ENCODE assay signal across 10 cellular contexts in the genomic region with DNA sequence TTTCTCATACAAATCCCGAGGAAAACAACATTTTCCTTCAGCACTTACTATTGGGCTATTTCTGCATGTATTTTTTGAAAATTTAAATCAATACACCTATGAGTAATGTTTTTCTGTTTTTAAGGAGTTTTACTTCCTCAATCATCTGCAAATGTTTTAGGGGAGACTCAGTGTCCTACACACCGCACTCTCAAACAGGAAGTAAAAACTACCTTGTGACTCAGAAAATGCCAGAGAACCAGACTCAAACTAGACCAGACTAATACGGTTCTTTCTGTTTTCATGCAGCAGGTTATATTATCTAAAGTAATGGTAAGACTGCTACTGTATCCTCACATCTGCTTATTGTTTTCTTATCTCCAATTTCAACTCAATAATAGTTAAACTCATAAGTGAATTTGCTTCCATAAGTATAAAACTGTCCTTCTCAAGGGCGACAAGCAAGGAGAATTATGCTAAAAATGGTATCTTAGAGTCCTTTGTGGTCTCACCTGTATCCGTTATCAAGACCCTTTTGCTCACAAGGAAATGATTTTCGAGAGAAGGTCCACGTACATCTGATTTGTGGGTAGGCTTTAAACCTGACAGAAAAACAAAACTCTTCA. TPM values are rescaled to one million over a fixed set of nuclear protein-coding genes. Genes with fewer than 3 reads are reported as not detected.
DNase-seq lines count a peak whose midpoint lies in the region; ATAC-seq and TF ChIP-seq lines count a peak whose summit lies in the region.
"Had no signal": no experiment of that assay in that cellular context is flagged by ENCODE, and none has a peak within 500 bp of the region (broad histone marks: within the 10 kb centered on the region; RNA-seq: fewer than 3 reads in every experiment).

No MANE protein-coding gene starts in this region.

- H2BK120ac ChIP-seq in H9 (ENCODE audit: low read depth, low read length, poor library complexity, severe bottlenecking) = no peak overlapping the region

- peaks cover 0 to 5% (median 0%) of the 10 kb centered on the region in 3 experiments; a peak in 1 of 7 replicates for H3K36me3 Mint-ChIP-seq in H9 (ENCODE audit: insufficient read depth in 1 of 3, low read depth in 3 of 3)

- H3K56ac ChIP-seq in H9 (ENCODE audit: insufficient read length, low read depth, low read length) = no peak overlapping the region

- H4K20me1 ChIP-seq in smooth muscle cell (ENCODE audit: low read depth) (no peaks in the 10 kb centered on the region), H9 (ENCODE audit: control insufficient read depth, insufficient read depth, insufficient read length) (no peaks in the 10 kb centered on the region)

- no peak overlapping the region for H3K4me3 ChIP-seq in smooth muscle cell
- no peak overlapping the region for H3K4me3 ChIP-seq in left lung

- no peak overlapping the region for H2BK12ac ChIP-seq in H9 (ENCODE audit: insufficient read length, low read depth, low read length)

- H4K8ac ChIP-seq in H9 (replicated peaks; ENCODE audit: insufficient read length, low read depth, low read length) = no peak overlapping the region

- no peak overlapping the region for H3K23ac ChIP-seq in H9 (ENCODE audit: insufficient read length, low read depth, low read length)

- H3K4me2 ChIP-seq in smooth muscle cell = no peak overlapping the region
- H3K4me2 ChIP-seq in H9 (ENCODE audit: insufficient read depth, insufficient read length, low read length) = no peak overlapping the region

- H3K79me2 ChIP-seq in smooth muscle cell (ENCODE audit: low read depth) (no peaks in the 10 kb centered on the region), H9 (ENCODE audit: insufficient read depth, low read length) (no peaks in the 10 kb centered on the region; the same call in 1 of the 2 replicates)

- no peak overlapping the region for H3K14ac ChIP-seq in H9 (ENCODE audit: insufficient read depth, low read length)

- peaks cover 22% of the 10 kb centered on the region for H3K27me3 ChIP-seq in smooth muscle cell (ENCODE audit: low read depth)
- H3K27me3 ChIP-seq in H9 (ENCODE audit: insufficient read depth, low read length) = no peaks in the 10 kb centered on the region
- peaks cover 0 to 24% of the 10 kb centered on the region in 2 donors for H3K27me3 ChIP-seq in left lung

- no peak overlapping the region for H3K18ac ChIP-seq in H9 (ENCODE audit: insufficient read length, low read depth, low read length)

- H3K9ac ChIP-seq in smooth muscle cell (ENCODE audit: low read depth) (no peak overlapping the region), H9 (ENCODE audit: extremely low read depth, insufficient read length, low read length) (no peak overlapping the region)

- H3K4me1 ChIP-seq in smooth muscle cell (ENCODE audit: low read depth) = peaks cover 12% of the 10 kb centered on the region
- peaks cover 8% of the 10 kb centered on the region for H3K4me1 ChIP-seq in H9 (ENCODE audit: insufficient read depth, low read length)
- H3K4me1 ChIP-seq in left lung = peaks cover 0 to 9% of the 10 kb centered on the region in 2 donors

- H2BK15ac ChIP-seq in H9 (ENCODE audit: low read depth, low read length) = no peak overlapping the region

- H3K4me1 Mint-ChIP-seq in H9 = peaks cover 30 to 40% of the 10 kb centered on the region in 2 experiments

- no peaks in the 10 kb centered on the region for H3F3A ChIP-seq in smooth muscle cell (ENCODE audit: low read depth)

- H3K27ac ChIP-seq in smooth muscle cell (ENCODE audit: low read depth) (peak overlapping the region; percentile 74), H9 (ENCODE audit: insufficient read length, low read depth, low read length) (no peak overlapping the region), left lung (no peak overlapping the region)
- H3K27ac ChIP-seq: 22Rv1 had no signal

- WGBS in smooth muscle cell (ENCODE audit: low lambda C conversion rate) = 76% methylated on average over 7 of the region's 7 CpGs
- no CpG with 5 or more reads among the region's 7 CpGs for WGBS in H9 (ENCODE audit: extremely low coverage, insufficient read length, low lambda C conversion rate)

- H3K79me1 ChIP-seq in H9 (ENCODE audit: insufficient read depth, low read depth, low read length, poor library complexity, severe bottlenecking) = no peaks in the 10 kb centered on the region

- no peak overlapping the region for H2BK5ac ChIP-seq in H9 (ENCODE audit: insufficient read length, low read length)

- intact Hi-C loops in left lung (cut with DNase I) = no loop called here

- no peak overlapping the region for H2AK5ac ChIP-seq in H9 (ENCODE audit: insufficient read length, low read length)

- no peak overlapping the region for H3T11ph ChIP-seq in H9 (ENCODE audit: low read length)

- H4K91ac ChIP-seq in H9 (ENCODE audit: insufficient read length, low read depth, low read length) = no peak overlapping the region

- H3K4me3 Mint-ChIP-seq in H9 = no peak overlapping the region
- H3K4me3 Mint-ChIP-seq: dendritic cell treated with granulocyte-macrophage colony-stimulating factor and Interleukin-4, amounts not matched to agents 40 ng/mL and 50 ng/mL, for 4 days had no signal

- H2BK20ac ChIP-seq in H9 (ENCODE audit: low read depth, low read length, poor library complexity, severe bottlenecking) = no peak overlapping the region

- H4K5ac ChIP-seq in H9 (ENCODE audit: insufficient read length, low read depth, low read length) = no peak overlapping the region

- TF ChIP-seq CTCF in smooth muscle cell (IDR thresholded peaks at IDR 0.05; ENCODE audit: borderline replicate concordance, insufficient read depth, poor library complexity, severe bottlenecking) = no peak
- no peak for TF ChIP-seq CTCF in H9 (conservative IDR thresholded peaks at IDR 0.05)
- TF ChIP-seq CTCF in left lung (IDR thresholded peaks at IDR 0.05) = no peak

- H3K4ac ChIP-seq in H9 (ENCODE audit: low read depth, low read length) = no peak overlapping the region

- no peaks in the 10 kb centered on the region; a peak in 1 of 5 replicates for H3K9me3 Mint-ChIP-seq in H9
- H3K9me3 Mint-ChIP-seq: dendritic cell treated with granulocyte-macrophage colony-stimulating factor and Interleukin-4, amounts not matched to agents 40 ng/mL and 50 ng/mL, for 4 days had no signal

- H2AFZ ChIP-seq in smooth muscle cell (ENCODE audit: low read depth) = no peak overlapping the region
- no peak overlapping the region for H2AFZ ChIP-seq in H9 (ENCODE audit: low read length)

- H3K23me2 ChIP-seq in H9 (ENCODE audit: insufficient read length, low read depth, low read length, poor library complexity, severe bottlenecking) = no peaks in the 10 kb centered on the region

- peak; percentile 38 for DNase-seq in DMS53 (lab: John Stamatoyannopoulos, UW)
- no peak for DNase-seq in DMS53 treated with DMSO at 0.1 percent for 48 hours (lab: John Stamatoyannopoulos, UW; ENCODE audit: unreplicated experiment)
- DNase-seq in NOMO-1 treated with dmso at 0.1 percent for 144 hours (lab: John Stamatoyannopoulos, UW; ENCODE audit: unreplicated experiment) = peak; percentile 85
- DNase-seq in smooth muscle cell (lab: John Stamatoyannopoulos, UW; ENCODE audit: unreplicated experiment) = no peak
- DNase-seq in H9 = no peak
- DNase-seq in NCI-H1694 (lab: John Stamatoyannopoulos, UW) = no peak
- DNase-seq in left lung = no peak

- H3K36me3 ChIP-seq in smooth muscle cell (ENCODE audit: low read depth) (no peaks in the 10 kb centered on the region), left lung (no peaks in the 10 kb centered on the region)

- H3K9me3 ChIP-seq in smooth muscle cell (replicated peaks; ENCODE audit: low read depth) = no peaks in the 10 kb centered on the region
- no peaks in the 10 kb centered on the region for H3K9me3 ChIP-seq in H9 (ENCODE audit: control insufficient read depth, low read depth, low read length)
- no peaks in the 10 kb centered on the region for H3K9me3 ChIP-seq in left lung

- ATAC-seq in HG02885 (IDR thresholded peaks at IDR 0.05; ENCODE audit: poor library complexity, unreplicated experiment) (peak; percentile 92), left lung (no peak)

- H3K27me3 Mint-ChIP-seq in H9 (ENCODE audit: low read depth) = peaks cover 30% of the 10 kb centered on the region
- H3K27me3 Mint-ChIP-seq: dendritic cell treated with granulocyte-macrophage colony-stimulating factor and Interleukin-4, amounts not matched to agents 40 ng/mL and 50 ng/mL, for 4 days had no signal

- H3K27ac Mint-ChIP-seq in H9 = no peak overlapping the region
- H3K27ac Mint-ChIP-seq: dendritic cell treated with granulocyte-macrophage colony-stimulating factor and Interleukin-4, amounts not matched to agents 40 ng/mL and 50 ng/mL, for 4 days had no signal

RNA-seq across cellular contexts. Expression of gene FLT3, which starts 52.5 kb away (rescaled TPM):
- total RNA-seq in smooth muscle cell = not detected in 2 replicates
- not detected in 2 replicates for polyA plus RNA-seq in smooth muscle cell
- total RNA-seq in H9 (2021) = 0.33 and 0.44 TPM in 2 replicates
- total RNA-seq in left lung = 1 to 10 TPM in 1 of 2 donors, under 1 TPM in 1; 0.90 to 1.9 TPM

RNA-seq across cellular contexts. Expression of gene URAD, which starts 59.4 kb away (rescaled TPM):
- total RNA-seq in smooth muscle cell (not detected in 2 replicates), H9 (2021) (not detected in 2 replicates), left lung (not detected)
- polyA plus RNA-seq in smooth muscle cell = not detected in 2 replicates

Comparison
In these comparisons a context has a peak if more than half of its experiments do, and no peak if none do; other contexts are left out.
1. DNase-seq: peak in DMS53 (single experiment) and NOMO-1 treated with dmso at 0.1 percent for 144 hours (single experiment); none in DMS53 treated with DMSO at 0.1 percent for 48 hours (single experiment), smooth muscle cell (single experiment), H9 (single experiment), NCI-H1694 (single experiment) and left lung (0 of 2).